17 cellular contexts compared by ENCODE assay signal in genomic region chrX:18961686-18962085, GRCh38. TPM values are rescaled to one million over a fixed set of nuclear protein-coding genes. Genes with fewer than 3 reads are reported as not detected.
A peak's percentile ranks its signal among the peaks of the same experiment; 100 is the strongest.
DNase-seq lines count a peak whose midpoint lies in the region; ATAC-seq and TF ChIP-seq lines count a peak whose summit lies in the region.
"Had no signal": no experiment of that assay in that cellular context is flagged by ENCODE, and none has a peak within 500 bp of the region (broad histone marks: within the 10 kb centered on the region; RNA-seq: fewer than 3 reads in every experiment).

No MANE protein-coding gene starts in this region.

- DNase-seq in AG04450 (ENCODE audit: low read depth, low spot score) (no peak), GM20000 (ENCODE audit: low spot score) (peak; percentile 10), SKM-1 (lab: John Stamatoyannopoulos, UW; ENCODE audit: unreplicated experiment) (peak; percentile 43), fibroblast of pulmonary artery (ENCODE audit: low read depth) (peak; percentile 52), NCI-H1105 treated with DMSO at 0.1 percent for 48 hours (lab: John Stamatoyannopoulos, UW) (no peak)
- no peak for DNase-seq in stimulated activated naive CD8-positive, alpha-beta T cell treated with anti-CD3 and anti-CD28 coated beads, Interleukin-15, amount 100 ng/mL, for 72 hours
- DNase-seq: activated CD4-positive, alpha-beta T cell treated with anti-CD3 and anti-CD28 coated beads for 48 hours; glutamatergic neuron; mucosa of descending colon; NCI-H1105; NCI-H446 had no signal

- peak overlapping the region in 1 of 2 donors; percentile 55 for H3K27ac Mint-ChIP-seq in stimulated activated naive CD8-positive, alpha-beta T cell treated with anti-CD3 and anti-CD28 coated beads, Interleukin-15, amount 100 ng/mL, for 72 hours
- H3K27ac Mint-ChIP-seq: activated T-helper 1 cell treated with anti-CD3 and anti-CD28 coated beads, Interleukin-12 subunit alpha, Interleukin-12 subunit beta, Interleukin-2, Interleukin-4 antibody, amounts not matched to agents 30 ng/mL and 10 ng/mL and 1 ng/mL, durations not matched to agents 14 hours and 24 hours and 36 hours; B cell had no signal

- ATAC-seq in GM21786 (IDR thresholded peaks at IDR 0.05; ENCODE audit: unreplicated experiment) (no peak), HG03108 (IDR thresholded peaks at IDR 0.05; ENCODE audit: unreplicated experiment) (no peak)
- ATAC-seq in stimulated activated naive CD8-positive, alpha-beta T cell treated with anti-CD3 and anti-CD28 coated beads, Interleukin-15, amount 100 ng/mL, for 72 hours = no peak
- ATAC-seq: mucosa of descending colon, Panc1 had no signal

- no peak overlapping the region for H3K4me3 ChIP-seq in AG04450 (ENCODE audit: low read depth, low read length)
- no peak overlapping the region for H3K4me3 ChIP-seq in fibroblast of pulmonary artery (replicated peaks; ENCODE audit: low read depth, low read length)
- H3K4me3 ChIP-seq: mucosa of descending colon had no signal

- no peaks in the 10 kb centered on the region for H3K9me3 ChIP-seq in AG04450 (ENCODE audit: control insufficient read depth, insufficient read depth, low read length)
- H3K9me3 ChIP-seq: mucosa of descending colon had no signal

- no peak overlapping the region for H3K4me3 Mint-ChIP-seq in stimulated activated naive CD8-positive, alpha-beta T cell treated with anti-CD3 and anti-CD28 coated beads, Interleukin-15, amount 100 ng/mL, for 72 hours
- H3K4me3 Mint-ChIP-seq: activated T-helper 1 cell treated with anti-CD3 and anti-CD28 coated beads, Interleukin-12 subunit alpha, Interleukin-12 subunit beta, Interleukin-2, Interleukin-4 antibody, amounts not matched to agents 30 ng/mL and 10 ng/mL and 1 ng/mL, durations not matched to agents 14 hours and 24 hours and 36 hours; B cell had no signal

- no peaks in the 10 kb centered on the region for H3K27me3 Mint-ChIP-seq in stimulated activated naive CD8-positive, alpha-beta T cell treated with anti-CD3 and anti-CD28 coated beads, Interleukin-15, amount 100 ng/mL, for 72 hours
- H3K27me3 Mint-ChIP-seq: B cell had no signal

- H3K9me3 Mint-ChIP-seq in stimulated activated naive CD8-positive, alpha-beta T cell treated with anti-CD3 and anti-CD28 coated beads, Interleukin-15, amount 100 ng/mL, for 72 hours = no peaks in the 10 kb centered on the region
- H3K9me3 Mint-ChIP-seq: activated T-helper 1 cell treated with anti-CD3 and anti-CD28 coated beads, Interleukin-12 subunit alpha, Interleukin-12 subunit beta, Interleukin-2, Interleukin-4 antibody, amounts not matched to agents 30 ng/mL and 10 ng/mL and 1 ng/mL, durations not matched to agents 14 hours and 24 hours and 36 hours had no signal

- H3K4me1 Mint-ChIP-seq in stimulated activated naive CD8-positive, alpha-beta T cell treated with anti-CD3 and anti-CD28 coated beads, Interleukin-15, amount 100 ng/mL, for 72 hours = peaks cover 27% of the 10 kb centered on the region

- H3K27ac ChIP-seq in AG04450 (ENCODE audit: low read depth, low read length) = peak overlapping the region; percentile 11
- H3K27ac ChIP-seq: parathyroid adenoma had no signal

- CTCF ChIA-PET in AG04450 (lab: Charles Lee) = interaction anchor here (0.6 to 0.8 kb wide), 2 partner anchors 12 to 606 kb away, joined by 3 to 6 read pairs; no protein-coding TSS in a partner anchor

- POLR2A ChIA-PET in AG04450 (lab: Yijun Ruan, JAX) = no interaction called here

- TF ChIP-seq CTCF in AG04450 (IDR thresholded peaks at IDR 0.05; ENCODE audit: low read depth, low read length) (no peak), GM20000 (IDR thresholded peaks at IDR 0.05; ENCODE audit: extremely low read depth, missing control alignments) (no peak), fibroblast of pulmonary artery (IDR thresholded peaks at IDR 0.05; ENCODE audit: low read length, missing control alignments) (no peak)

- no peaks in the 10 kb centered on the region for H3K27me3 ChIP-seq in AG04450 (ENCODE audit: control insufficient read depth, insufficient read depth, low read length)

RNA-seq across cellular contexts. Expression of gene PHKA2, which starts 22.2 kb away (rescaled TPM):
- polyA plus RNA-seq in AG04450 (2011; rRNA removed) = 12.3 and 13.1 TPM in 2 replicates
- polyA minus RNA-seq in AG04450 (2011; rRNA and poly(A)+ RNA removed) = 16.3 and 20.1 TPM in 2 replicates

Comparison
In these comparisons a context has a peak if more than half of its experiments do, and no peak if none do; other contexts are left out.
1. DNase-seq: peak in GM20000 (single experiment), SKM-1 (single experiment) and fibroblast of pulmonary artery (single experiment); none in AG04450 (single experiment), stimulated activated naive CD8-positive, alpha-beta T cell treated with anti-CD3 and anti-CD28 coated beads, Interleukin-15, amount 100 ng/mL, for 72 hours (0 of 2) and NCI-H1105 treated with DMSO at 0.1 percent for 48 hours (single experiment).